In the genomic region with DNA sequence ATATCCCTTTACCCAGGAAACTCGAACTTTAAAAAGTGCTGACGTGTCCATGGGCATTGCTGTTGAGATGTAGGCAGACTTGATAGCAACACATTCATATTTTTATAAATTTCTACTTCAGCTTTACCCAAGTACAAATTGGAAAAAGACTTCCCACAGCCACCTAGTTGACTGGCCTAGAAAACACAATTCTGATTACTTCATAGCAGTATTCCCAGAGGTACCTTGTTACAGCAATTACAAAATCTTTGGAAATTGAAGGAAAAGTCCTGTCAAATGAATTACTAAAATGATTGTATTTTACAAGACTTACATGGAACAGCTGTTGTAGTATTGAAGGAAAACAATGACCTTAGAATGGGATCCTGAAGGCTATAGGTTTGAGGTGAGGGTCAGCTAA, we compare ENCODE assay signal across 20 cellular contexts.
"Had no signal": no experiment of that assay in that cellular context is flagged by ENCODE, and none has a peak within 500 bp of the region (broad histone marks: within the 10 kb centered on the region; RNA-seq: fewer than 3 reads in every experiment).

No MANE protein-coding gene starts in this region.

- H3K27me3 ChIP-seq: esophagus muscularis mucosa, gastrocnemius medialis, sigmoid colon, testis, tibial nerve, upper lobe of right lung, vagina had no signal

- H3K9ac ChIP-seq: parathyroid adenoma had no signal

- H3K79me2 ChIP-seq: parathyroid adenoma had no signal

- H3K36me3 ChIP-seq: esophagus muscularis mucosa, gastrocnemius medialis, prostate gland, sigmoid colon, tibial nerve, upper lobe of right lung, vagina had no signal

- DNase-seq: cerebellar nuclear complex; effector memory CD8-positive, alpha-beta T cell; gastrocnemius medialis; glutamatergic neuron; hippocampal formation; left colon; mammary epithelial cell; naive thymus-derived CD4-positive, alpha-beta T cell; nephron progenitor cell; sigmoid colon; stimulated activated CD4-positive, alpha-beta T cell treated with anti-CD3 and anti-CD28 coated beads, Interleukin-4, amount 100 ng/mL, for 1 hour; testis; upper lobe of right lung had no signal

- H2AFZ ChIP-seq: parathyroid adenoma had no signal

- H3K4me1 ChIP-seq: esophagus muscularis mucosa, gastrocnemius medialis, parathyroid adenoma, prostate gland, sigmoid colon, testis, tibial nerve, upper lobe of right lung, vagina had no signal

- H3K9me3 ChIP-seq: gastrocnemius medialis, prostate gland, testis, upper lobe of right lung had no signal

- H3K27ac ChIP-seq: epithelial cell of prostate, esophagus muscularis mucosa, gastrocnemius medialis, parathyroid adenoma, prostate gland, sigmoid colon, testis, tibial nerve, upper lobe of right lung, vagina had no signal

- H3K4me3 ChIP-seq: esophagus muscularis mucosa, gastrocnemius medialis, prostate gland, sigmoid colon, testis, tibial nerve, upper lobe of right lung, vagina had no signal

- ATAC-seq: effector memory CD8-positive, alpha-beta T cell; gastrocnemius medialis; left colon; naive thymus-derived CD4-positive, alpha-beta T cell; stimulated activated memory B cell treated with anti-CD40 and anti-IgM and Interleukin-4, amounts not matched to agents 10 μg/mL and 1 μg/mL and 100 μg/mL, for 72 hours; upper lobe of right lung had no signal
